In the genomic region with DNA sequence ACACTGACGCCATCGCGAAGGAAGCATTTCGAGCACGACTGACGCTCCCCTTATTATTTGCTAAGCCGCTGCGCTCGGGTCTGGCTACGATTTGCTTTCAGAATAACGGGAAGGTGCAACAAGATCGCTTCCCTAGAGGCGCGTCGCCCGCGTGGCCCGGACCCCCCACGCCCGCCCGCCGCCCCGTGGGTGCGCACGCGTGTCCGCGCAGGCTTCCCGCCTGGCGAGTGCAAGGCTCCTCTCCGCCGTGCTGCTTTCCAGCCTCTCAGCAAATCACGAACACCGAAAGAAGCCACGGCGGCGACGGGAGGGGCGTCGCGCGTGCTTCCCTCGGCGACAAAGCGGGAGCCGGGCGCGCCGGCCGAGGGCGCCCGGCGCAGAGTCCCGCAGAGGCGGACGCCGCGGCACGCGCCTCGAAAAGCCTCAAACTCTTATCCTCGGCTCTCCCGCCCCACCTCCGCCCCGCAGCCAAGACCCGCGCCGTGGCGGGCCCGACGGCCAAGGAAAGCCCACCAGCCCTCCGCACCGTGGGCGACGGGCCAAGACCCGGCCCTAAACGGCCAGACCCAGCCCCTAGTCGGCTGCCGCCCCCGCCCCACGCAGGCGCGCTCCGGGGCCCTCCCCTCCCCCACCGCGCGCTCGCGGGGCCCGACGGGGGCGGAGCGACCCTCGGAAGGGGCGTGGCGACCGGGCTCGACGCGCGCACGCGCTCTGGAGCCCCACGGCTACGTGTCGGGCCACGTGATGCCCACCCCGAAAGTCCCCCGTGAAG, we compare ENCODE assay signal across 8 cellular contexts. TPM values are rescaled to one million over a fixed set of nuclear protein-coding genes. Genes with fewer than 3 reads are reported as not detected.
A peak's percentile ranks its signal among the peaks of the same experiment; 100 is the strongest.
DNase-seq lines count a peak whose midpoint lies in the region; ATAC-seq, FAIRE-seq and TF ChIP-seq lines count a peak whose summit lies in the region.

No MANE protein-coding gene starts in this region.

- H3K4me3 ChIP-seq in spleen: peak overlapping the region; percentile 50 to 93 (median 74)

- no peaks in the 10 kb centered on the region for H3K27me3 ChIP-seq in spleen (replicated peaks in 1 of 7)

- peak; percentile 41 for ATAC-seq in HG02678 (IDR thresholded peaks at IDR 0.05; ENCODE audit: unreplicated experiment)

- H3K27ac ChIP-seq in caudate nucleus (ENCODE audit: low read depth, low read length) (peak overlapping the region; percentile 99), spleen (peak overlapping the region; percentile 98 to 100 (median 100))

- H3K4me1 ChIP-seq in spleen: peaks cover 9 to 49% (median 26%) of the 10 kb centered on the region in 6 donors

- no peaks in the 10 kb centered on the region for H3K36me3 ChIP-seq in spleen

- intact Hi-C loops in spleen (cut with DNase I; ENCODE audit: low total_unique reads): no loop called here

- peak in 3 of 11 experiments; percentile 5 to 25 (median 8) for TF ChIP-seq CTCF in spleen (IDR thresholded peaks at IDR 0.05 in 8 of 11, conservative IDR thresholded peaks at IDR 0.05 in 3 of 11)

- peak in 1 of 3 donors; percentile 67 for TF ChIP-seq POLR2A in spleen (IDR thresholded peaks at IDR 0.05)

- 0 to 1% (median 0%) methylated on average over 17 to 109 of the region's 109 CpGs for WGBS in spleen, 5 donors

- FAIRE-seq in islet of Langerhans (lab: Jason Lieb, UNC): peak; percentile 68

- DNase-seq in NCI-H510A treated with DMSO at 0.1 percent for 48 hours (lab: John Stamatoyannopoulos, UW) (peak; percentile 20), NCI-H510A (lab: John Stamatoyannopoulos, UW) (no peak), NCI-H1417 treated with DMSO at 0.1 percent for 48 hours (lab: John Stamatoyannopoulos, UW) (peak; percentile 45), caudate nucleus (lab: John Stamatoyannopoulos, UW) (peak in 57 of 61 donors; percentile 43 to 97 (median 87)), spleen (peak; percentile 97)
- DNase-seq in activated CD4-positive, CD25-positive, alpha-beta regulatory T cell treated with anti-CD3 and anti-CD28 coated beads, Interleukin-2, amount 50 U/mL, for 16 hours (ENCODE audit: low read depth, low spot score): peak; percentile 83

- no peaks in the 10 kb centered on the region for H3K9me3 ChIP-seq in spleen

RNA-seq across cellular contexts. Expression of a gene that starts 1.0 kb away (rescaled TPM):
- total RNA-seq in spleen: 100 to 1,000 TPM; 143 to 217 (median 195) TPM
- 10 to 100 TPM; 11.3 to 32.3 (median 16.8) TPM for polyA plus RNA-seq in spleen
